16 cellular contexts compared by ENCODE assay signal in genomic region chr5:93755716-93756115, GRCh38. TPM values are rescaled to one million over a fixed set of nuclear protein-coding genes. Genes with fewer than 3 reads are reported as not detected.
A peak's percentile ranks its signal among the peaks of the same experiment; 100 is the strongest.
DNase-seq lines count a peak whose midpoint lies in the region; ATAC-seq and TF ChIP-seq lines count a peak whose summit lies in the region.
"Had no signal": no experiment of that assay in that cellular context is flagged by ENCODE, and none has a peak within 500 bp of the region (broad histone marks: within the 10 kb centered on the region; RNA-seq: fewer than 3 reads in every experiment).

No MANE protein-coding gene starts in this region.

- H3K4me2 ChIP-seq in neuronal stem cell (ENCODE audit: insufficient read depth, low read length, poor library complexity, severe bottlenecking), result no peak overlapping the region
- H3K4me2 ChIP-seq: A549 had no signal

- H3K23ac ChIP-seq in neuronal stem cell (ENCODE audit: low read depth, low read length, poor library complexity), result no peak overlapping the region

- TF ChIP-seq EP300 in gastroesophageal sphincter (IDR thresholded peaks at IDR 0.05), result no peak

- TF ChIP-seq CTCF in WTC11 (IDR thresholded peaks at IDR 0.05) (no peak), RWPE1 (conservative IDR thresholded peaks at IDR 0.05; ENCODE audit: low read depth) (no peak), gastroesophageal sphincter (IDR thresholded peaks at IDR 0.05) (no peak)

- ATAC-seq in WTC11 (peak; percentile 27), gastroesophageal sphincter (no peak)
- ATAC-seq: A549; CD8-positive, alpha-beta T cell; GM12878 had no signal

- no peak overlapping the region for H3K4me3 Mint-ChIP-seq in WTC11
- H3K4me3 Mint-ChIP-seq in activated CD4-positive, alpha-beta memory T cell treated with anti-CD3 and anti-CD28 coated beads for 36 hours, result no peak overlapping the region
- H3K4me3 Mint-ChIP-seq: CD14-positive monocyte; CD8-positive, alpha-beta T cell; IgD-negative memory B cell had no signal

- H2AFZ ChIP-seq in neuronal stem cell (ENCODE audit: low read length), result no peak overlapping the region
- H2AFZ ChIP-seq: GM23248 had no signal

- no peak overlapping the region for H2BK15ac ChIP-seq in neuronal stem cell (ENCODE audit: low read length)

- peaks cover 32% of the 10 kb centered on the region for H3K9me3 Mint-ChIP-seq in WTC11
- peaks cover 22% of the 10 kb centered on the region for H3K9me3 Mint-ChIP-seq in activated CD4-positive, alpha-beta memory T cell treated with anti-CD3 and anti-CD28 coated beads for 36 hours

- H3K9me3 ChIP-seq in esophagus (ENCODE audit: control insufficient read depth in 2 of 2, insufficient read depth in 1 of 2, low read depth in 1 of 2, low read length in 1 of 2) (no peaks in the 10 kb centered on the region), neuronal stem cell (replicated peaks in 1 of 2; ENCODE audit: control insufficient read depth in 2 of 2, insufficient read depth in 1 of 2, low read depth in 1 of 2, low read length in 2 of 2) (peaks cover 0 to 17% of the 10 kb centered on the region in 2 donors), subcutaneous abdominal adipose tissue (ENCODE audit: control insufficient read depth in 5 of 5, low read length in 5 of 5) (peaks cover 0 to 5% (median 0%) of the 10 kb centered on the region in 5 donors), gastroesophageal sphincter (peaks cover 0 to 14% (median 0%) of the 10 kb centered on the region in 3 donors)
- H3K9me3 ChIP-seq: A549 had no signal

- H3K4me1 ChIP-seq in esophagus (ENCODE audit: control insufficient read depth in 2 of 2, insufficient read depth in 2 of 2, low read length in 1 of 2) (peaks cover 0 to 8% of the 10 kb centered on the region in 2 donors), neuronal stem cell (ENCODE audit: control insufficient read depth in 2 of 2, insufficient read depth in 1 of 2, low read depth in 1 of 2, low read length in 2 of 2) (peaks cover 3 to 4% of the 10 kb centered on the region in 2 donors), subcutaneous abdominal adipose tissue (ENCODE audit: control insufficient read depth in 5 of 5, insufficient read depth in 5 of 5, low read length in 5 of 5) (peaks cover 0 to 13% (median 12%) of the 10 kb centered on the region in 5 donors), gastroesophageal sphincter (no peaks in the 10 kb centered on the region)
- H3K4me1 ChIP-seq: A549, Caco-2 had no signal

- no peak overlapping the region for H2BK120ac ChIP-seq in neuronal stem cell (ENCODE audit: low read depth, low read length)

- H3K9ac ChIP-seq in neuronal stem cell (ENCODE audit: low read depth, low read length, poor library complexity) (no peak overlapping the region), subcutaneous abdominal adipose tissue (ENCODE audit: low read length in 5 of 5) (no peak overlapping the region)
- H3K9ac ChIP-seq: GM23248 had no signal

- peaks cover 16% of the 10 kb centered on the region for H3K4me1 Mint-ChIP-seq in WTC11
- H3K4me1 Mint-ChIP-seq in activated CD4-positive, alpha-beta memory T cell treated with anti-CD3 and anti-CD28 coated beads for 36 hours (ENCODE audit: low read depth), result no peaks in the 10 kb centered on the region
- H3K4me1 Mint-ChIP-seq: CD14-positive monocyte had no signal

- peak overlapping the region; percentile 44 for H3K18ac ChIP-seq in neuronal stem cell (ENCODE audit: low read length)

- no peak for DNase-seq in WTC11 (ENCODE audit: low spot score)
- no peak for DNase-seq in neuronal stem cell (ENCODE audit: low spot score)
- DNase-seq in RWPE1 (ENCODE audit: low spot score), result no peak
- DNase-seq in activated CD4-positive, alpha-beta memory T cell treated with anti-CD3 and anti-CD28 coated beads for 36 hours, result no peak
- DNase-seq: Caco-2; CD8-positive, alpha-beta T cell; DMS53; GM23248; H7 had no signal

- H3K36me3 ChIP-seq in esophagus (ENCODE audit: control insufficient read depth in 2 of 2, insufficient read depth in 2 of 2, low read length in 1 of 2), result no peaks in the 10 kb centered on the region
- no peaks in the 10 kb centered on the region for H3K36me3 ChIP-seq in neuronal stem cell (replicated peaks in 1 of 2; ENCODE audit: control insufficient read depth in 2 of 2, insufficient read depth in 2 of 2, low read length in 2 of 2)
- no peaks in the 10 kb centered on the region for H3K36me3 ChIP-seq in subcutaneous abdominal adipose tissue (ENCODE audit: control insufficient read depth in 5 of 5, insufficient read depth in 5 of 5, low read length in 5 of 5)
- peaks cover 0 to under 1% of the 10 kb centered on the region in 2 donors for H3K36me3 ChIP-seq in gastroesophageal sphincter

- H2BK5ac ChIP-seq in neuronal stem cell (ENCODE audit: low read length), result no peak overlapping the region

- H3K4ac ChIP-seq in neuronal stem cell (ENCODE audit: low read length), result no peak overlapping the region

- no peak overlapping the region for H3K27ac Mint-ChIP-seq in WTC11
- H3K27ac Mint-ChIP-seq in activated CD4-positive, alpha-beta memory T cell treated with anti-CD3 and anti-CD28 coated beads for 36 hours, result no peak overlapping the region
- H3K27ac Mint-ChIP-seq: CD8-positive, alpha-beta T cell; IgD-negative memory B cell had no signal

- peak overlapping the region; percentile 11 to 30 for H3K4me3 ChIP-seq in esophagus (ENCODE audit: low read depth in 1 of 2, low read length in 2 of 2)
- H3K4me3 ChIP-seq in neuronal stem cell (ENCODE audit: low read length in 2 of 2), result no peak overlapping the region
- H3K4me3 ChIP-seq in subcutaneous abdominal adipose tissue (ENCODE audit: low read depth in 1 of 5, low read length in 5 of 5), result peak overlapping the region in 3 of 5 donors; percentile 16 to 49 (median 42)
- H3K4me3 ChIP-seq in gastroesophageal sphincter, result no peak overlapping the region
- H3K4me3 ChIP-seq: A549, GM12878, GM23248 had no signal

- POLR2A ChIA-PET in WTC11 (lab: Charles Lee) (no interaction called here), RWPE1 (lab: Yijun Ruan, JAX; ENCODE audit: low non-redundant PET) (no interaction called here)
- POLR2A ChIA-PET in activated CD4-positive, alpha-beta memory T cell treated with anti-CD3 and anti-CD28 coated beads for 36 hours (lab: Charles Lee), result no interaction called here

- no peak overlapping the region for H4K91ac ChIP-seq in neuronal stem cell (ENCODE audit: low read depth, low read length, poor library complexity)

- no peak overlapping the region for H2BK12ac ChIP-seq in neuronal stem cell (ENCODE audit: low read length)

- H3K79me1 ChIP-seq in neuronal stem cell (ENCODE audit: low read depth, low read length), result no peaks in the 10 kb centered on the region

- TF ChIP-seq POLR2A in gastroesophageal sphincter (IDR thresholded peaks at IDR 0.05), result no peak

- H3K36me3 Mint-ChIP-seq in WTC11, result peaks cover 23% of the 10 kb centered on the region
- H3K36me3 Mint-ChIP-seq in activated CD4-positive, alpha-beta memory T cell treated with anti-CD3 and anti-CD28 coated beads for 36 hours, result peaks cover 32% of the 10 kb centered on the region

- H3K14ac ChIP-seq in neuronal stem cell (ENCODE audit: low read length), result no peak overlapping the region

- intact Hi-C loops in activated CD4-positive, alpha-beta memory T cell treated with anti-CD3 and anti-CD28 coated beads for 36 hours (cut with micrococcal nuclease), result no loop called here

- CTCF ChIA-PET in WTC11 (lab: Charles Lee) (no interaction called here), RWPE1 (lab: Yijun Ruan, JAX) (interaction anchor here (0.6 kb wide), 1 partner anchor 983 kb away, joined by 3 read pairs; no protein-coding TSS in a partner anchor)
- CTCF ChIA-PET in activated CD4-positive, alpha-beta memory T cell treated with anti-CD3 and anti-CD28 coated beads for 36 hours (lab: Charles Lee), result no interaction called here

- no peaks in the 10 kb centered on the region for H3K27me3 ChIP-seq in esophagus (ENCODE audit: control insufficient read depth in 1 of 2, insufficient read depth in 2 of 2, low read length in 2 of 2)
- no peaks in the 10 kb centered on the region for H3K27me3 ChIP-seq in neuronal stem cell (ENCODE audit: control insufficient read depth in 3 of 3, insufficient read depth in 3 of 3, low read depth in 1 of 3, low read length in 3 of 3)
- no peaks in the 10 kb centered on the region for H3K27me3 ChIP-seq in subcutaneous abdominal adipose tissue (ENCODE audit: control insufficient read depth in 5 of 5, insufficient read depth in 4 of 5, low read length in 5 of 5)
- H3K27me3 ChIP-seq in gastroesophageal sphincter, result no peaks in the 10 kb centered on the region

- H2AK5ac ChIP-seq in neuronal stem cell (ENCODE audit: low read depth, low read length), result no peak overlapping the region

- H3K27me3 Mint-ChIP-seq in WTC11 (ENCODE audit: low read depth), result no peaks in the 10 kb centered on the region
- H3K27me3 Mint-ChIP-seq in activated CD4-positive, alpha-beta memory T cell treated with anti-CD3 and anti-CD28 coated beads for 36 hours, result no peaks in the 10 kb centered on the region
- H3K27me3 Mint-ChIP-seq: IgD-negative memory B cell had no signal

- no peak overlapping the region for H4K8ac ChIP-seq in neuronal stem cell (ENCODE audit: low read depth, low read length)

- WGBS in esophagus, 2 donors, result 55 to 69% methylated on average over 10 of the region's 10 CpGs
- no CpG with 5 or more reads among the region's 10 CpGs for whole genome bisulfite sequencing in neuronal stem cell (ENCODE audit: extremely low coverage in 2 of 2, insufficient read length in 2 of 2, insufficient replicate concordance in 1 of 2), 2 donors
- WGBS in gastroesophageal sphincter (ENCODE audit: low coverage in 1 of 2), 2 donors, result 57% methylated on average over 6 of the region's 10 CpGs; no CpG with 5 or more reads in 1 of the 2 donors

- H3K27ac ChIP-seq in esophagus (ENCODE audit: low read depth in 2 of 2, low read length in 1 of 2) (peak overlapping the region; percentile 81 to 84), neuronal stem cell (replicated peaks; ENCODE audit: low read length) (no peak overlapping the region), subcutaneous abdominal adipose tissue (ENCODE audit: low read depth, low read length) (no peak overlapping the region), RWPE1 (no peak overlapping the region), gastroesophageal sphincter (no peak overlapping the region)
- H3K27ac ChIP-seq: A549, GM23248 had no signal

TF ChIP-seq in WTC11, 78 proteins besides CTCF, POLR2A, EP300 and RAD21 (continues in another document):
- no peak for TF ChIP-seq CBFB (CRISPR knock-in tag; IDR thresholded peaks at IDR 0.05; ENCODE audit: low read depth)
- no peak for TF ChIP-seq MAX (CRISPR knock-in tag; IDR thresholded peaks at IDR 0.05)
- TF ChIP-seq GRHL2 (CRISPR knock-in tag; IDR thresholded peaks at IDR 0.05; ENCODE audit: insufficient replicate concordance, severe bottlenecking), result no peak
- TF ChIP-seq FOXJ3 (CRISPR knock-in tag; IDR thresholded peaks at IDR 0.05; ENCODE audit: borderline replicate concordance), result no peak

RNA-seq across cellular contexts. Expression of gene POU5F2, which starts 14.3 kb away (rescaled TPM):
- 0.13 to 0.23 TPM (median 0.16 TPM) in 3 replicates for total RNA-seq in WTC11 (2021)
- polyA plus RNA-seq in esophagus, result under 1 TPM; 0.01 to 0.31 TPM
- under 0.01 TPM for polyA plus RNA-seq in neuronal stem cell (2013, experiment 1 of 2)
- under 0.01 TPM for polyA plus RNA-seq in neuronal stem cell (2013, experiment 2 of 2)
- total RNA-seq in gastroesophageal sphincter, result 1 to 10 TPM in 3 of 4 donors, under 1 TPM in 1; 0.47 to 5.1 (median 1.9) TPM
- under 1 TPM; 0.27 to 0.33 TPM for total RNA-seq in activated CD4-positive, alpha-beta memory T cell treated with anti-CD3 and anti-CD28 coated beads for 36 hours

Comparison
In these comparisons a context has a peak if more than half of its experiments do, and no peak if none do; other contexts are left out.
1. H3K27ac ChIP-seq: peak in esophagus (2 of 2); none in neuronal stem cell (single experiment), subcutaneous abdominal adipose tissue (single experiment), RWPE1 (single experiment) and gastroesophageal sphincter (0 of 4).
2. H3K4me3 ChIP-seq: peak in esophagus (2 of 2) and subcutaneous abdominal adipose tissue (3 of 5); none in neuronal stem cell (0 of 2) and gastroesophageal sphincter (0 of 2).